1 cellular context compared by ENCODE assay signal in genomic region chrX:16601885-16602284, GRCh38.
TF ChIP-seq lines count a peak whose summit lies in the region.

No MANE protein-coding gene starts in this region.

TF ChIP-seq in HepG2, 621 proteins besides CTCF, POLR2A, EP300 and RAD21:
- no peak for TF ChIP-seq ZHX1 (CRISPR knock-in tag; IDR thresholded peaks at IDR 0.05; ENCODE audit: low read depth)
- no peak for TF ChIP-seq PREB (CRISPR knock-in tag; IDR thresholded peaks at IDR 0.05)
- TF ChIP-seq ZNF710 (CRISPR knock-in tag; IDR thresholded peaks at IDR 0.05; ENCODE audit: borderline replicate concordance) = no peak
- no peak for TF ChIP-seq BRF2 (CRISPR knock-in tag; IDR thresholded peaks at IDR 0.05)
- TF ChIP-seq ZSCAN5A (CRISPR knock-in tag; IDR thresholded peaks at IDR 0.05; ENCODE audit: borderline replicate concordance) = no peak
- TF ChIP-seq PTBP1 (IDR thresholded peaks at IDR 0.05; ENCODE audit: low read depth, low read length, poor library complexity, severe bottlenecking) = no peak
- no peak for TF ChIP-seq SP140L (CRISPR knock-in tag; IDR thresholded peaks at IDR 0.05; ENCODE audit: borderline replicate concordance)
- TF ChIP-seq ZNF615 (CRISPR knock-in tag; IDR thresholded peaks at IDR 0.05; ENCODE audit: borderline replicate concordance) = no peak
- no peak for TF ChIP-seq SIX1 (CRISPR knock-in tag; IDR thresholded peaks at IDR 0.05; ENCODE audit: borderline replicate concordance)
- TF ChIP-seq ISX (CRISPR knock-in tag; conservative IDR thresholded peaks at IDR 0.05) = no peak
- TF ChIP-seq HIC2 (CRISPR knock-in tag; IDR thresholded peaks at IDR 0.05; ENCODE audit: low read depth) = no peak
- TF ChIP-seq SIN3A (IDR thresholded peaks at IDR 0.05; ENCODE audit: borderline replicate concordance, low read depth, low read length) = no peak
- TF ChIP-seq ZNF263 (CRISPR knock-in tag; IDR thresholded peaks at IDR 0.05) = no peak
- TF ChIP-seq MBD4 (IDR thresholded peaks at IDR 0.05; ENCODE audit: borderline replicate concordance, low read length) = no peak
- no peak for TF ChIP-seq ZNF768 (CRISPR knock-in tag; IDR thresholded peaks at IDR 0.05)
- no peak for TF ChIP-seq ZBTB34 (CRISPR knock-in tag; IDR thresholded peaks at IDR 0.05)
- no peak for TF ChIP-seq PRDM15 (CRISPR knock-in tag; IDR thresholded peaks at IDR 0.05)
TF ChIP-seq in HepG2: peak in this region for 0.
